In the genomic region with DNA sequence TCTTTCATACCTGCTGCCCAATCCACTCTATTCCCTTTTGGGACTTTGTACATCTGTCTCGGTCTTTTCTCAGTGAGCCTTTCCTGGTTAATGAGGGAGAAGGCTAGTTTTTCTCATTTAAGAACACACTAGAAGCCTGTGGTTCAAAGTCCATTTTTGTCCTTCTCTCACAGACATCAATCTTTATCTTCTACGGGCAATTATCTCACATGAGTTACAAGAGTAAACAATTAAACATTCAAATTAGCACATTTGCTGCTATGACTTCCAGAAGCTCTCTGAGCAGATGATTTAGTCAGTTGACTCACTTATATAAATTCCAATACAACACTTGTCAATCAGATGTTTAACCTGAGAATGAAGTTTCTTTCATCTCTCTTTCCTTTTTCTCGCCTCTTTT, we compare ENCODE assay signal across 25 cellular contexts. TPM values are rescaled to one million over a fixed set of nuclear protein-coding genes. Genes with fewer than 3 reads are reported as not detected.
DNase-seq lines count a peak whose midpoint lies in the region; ATAC-seq, FAIRE-seq and TF ChIP-seq lines count a peak whose summit lies in the region.
"Had no signal": no experiment of that assay in that cellular context is flagged by ENCODE, and none has a peak within 500 bp of the region (broad histone marks: within the 10 kb centered on the region; RNA-seq: fewer than 3 reads in every experiment).

No MANE protein-coding gene starts in this region.

- FAIRE-seq in colon (lab: Jason Lieb, UNC) = peak; percentile 10
- FAIRE-seq: A549, D721Med, GM12878, H54 had no signal

- POLR2A ChIA-PET in HEK293T (lab: Yijun Ruan, JAX) = no interaction called here

- no peak for TF ChIP-seq CTCF in mucosa of descending colon (IDR thresholded peaks at IDR 0.05)

- CTCF ChIA-PET in HEK293T (lab: Yijun Ruan, JAX) = no interaction called here

- H3K36me3 ChIP-seq in mucosa of descending colon (ENCODE audit: low read depth) = no peaks in the 10 kb centered on the region
- H3K36me3 ChIP-seq: BE2C; BLaER1 treated with 17β-estradiol and CSF1 and Interleukin-3, amounts not matched to agents 10 nM and 100 nM; HAP-1 had no signal

- H3K4me3 ChIP-seq in mucosa of descending colon = no peak overlapping the region
- H3K4me3 ChIP-seq: A549; BLaER1 treated with 17β-estradiol and CSF1 and Interleukin-3, amounts not matched to agents 10 nM and 100 nM; GM12878; HAP-1 had no signal

- H3K4me1 ChIP-seq in mucosa of descending colon (ENCODE audit: low read depth) = peaks cover 18% of the 10 kb centered on the region
- H3K4me1 ChIP-seq: A549, BE2C had no signal

- DNase-seq in HEK293T (ENCODE audit: extremely low spot score) (no peak), NCI-H526 treated with DMSO at 0.1 percent for 48 hours (lab: John Stamatoyannopoulos, UW) (peak; percentile 49), mucosa of descending colon (no peak), iPS-NIHi11 (ENCODE audit: low spot score) (no peak), SHP77 (lab: John Stamatoyannopoulos, UW) (no peak)
- DNase-seq in activated CD4-positive, alpha-beta T cell treated with anti-CD3 and anti-CD28 coated beads for 4 hours = no peak
- DNase-seq: 8988T; ACHN; AML-193; BE2C; CD4-positive, alpha-beta T cell; CD8-positive, alpha-beta memory T cell; DMS 273 treated with DMSO at 0.1 percent for 48 hours; DMS79; EL; GDM1; GOT3 had no signal

- ATAC-seq in mucosa of descending colon = peak; percentile 82
- no peak for ATAC-seq in GM19397 (IDR thresholded peaks at IDR 0.05; ENCODE audit: unreplicated experiment)
- ATAC-seq: A549, GM12878 had no signal

- no peaks in the 10 kb centered on the region for H3K9me3 ChIP-seq in mucosa of descending colon
- H3K9me3 ChIP-seq: A549, BE2C, HAP-1 had no signal

- intact Hi-C loops in mucosa of descending colon (cut with DNase I, micrococcal nuclease) = no loop called here

TF ChIP-seq in HEK293T, 16 proteins besides CTCF, POLR2A, EP300 and RAD21:
- TF ChIP-seq L3MBTL2 (conservative IDR thresholded peaks at IDR 0.05) (0 out of 2 replicates have a peak, but pooled peaks have one; percentile 10), ZNF384 (IDR thresholded peaks at IDR 0.05) (no peak)
TF ChIP-seq in HEK293T: peak in this region for 1.

RNA-seq across cellular contexts. Expression of gene KBTBD8, which starts 49.3 kb away (rescaled TPM):
- 1 to 10 TPM; 1.9 to 2.7 (median 2.5) TPM for total RNA-seq in mucosa of descending colon
